ENCODE assay signal across 21 cellular contexts in genomic region chr17:73986641-73987177, GRCh38.
"Had no signal": no experiment of that assay in that cellular context is flagged by ENCODE, and none has a peak within 500 bp of the region (broad histone marks: within the 10 kb centered on the region; RNA-seq: fewer than 3 reads in every experiment).

No MANE protein-coding gene starts in this region.

- H3K27me3 ChIP-seq: colonic mucosa, tibial nerve had no signal

- ATAC-seq: activated T-cell treated with anti-CD3 and anti-CD28 coated beads, Interleukin-2, amount 50 U/mL, for 4 hours; sciatic nerve; stimulated activated memory B cell treated with anti-CD40 and anti-IgM and Interleukin-4, amounts not matched to agents 10 μg/mL and 1 μg/mL and 100 μg/mL, for 72 hours had no signal

- H3K36me3 ChIP-seq: breast epithelium, colonic mucosa, left ventricle myocardium inferior, stomach, suprapubic skin, tibial nerve had no signal

- DNase-seq: activated B cell treated with CpG ODN at 0.5 μM for 24 hours; activated CD4-positive, alpha-beta T cell treated with anti-CD3 and anti-CD28 coated beads for 4 hours; activated CD4-positive, alpha-beta T cell treated with anti-CD3 and anti-CD28 coated beads, Interleukin-2, amount 50 U/mL, for 48 hours; activated CD8-positive, alpha-beta memory T cell treated with anti-CD3 and anti-CD28 coated beads, Interleukin-2, amount 50 U/mL, for 48 hours; activated naive CD4-positive, alpha-beta T cell treated with Interleukin-2 at 50 U/mL for 16 hours; activated naive CD8-positive, alpha-beta T cell treated with anti-CD3 and anti-CD28 coated beads, Interleukin-2, amount 10 ng/mL, durations not matched to agents 7 days and 5 days; activated T-cell treated with anti-CD3 and anti-CD28 coated beads, Interleukin-2, amount 50 U/mL, for 4 hours; amniotic stem cell; colonic mucosa; foreskin fibroblast; left ventricle myocardium inferior; occipital lobe; small intestine; stimulated activated CD4-positive, alpha-beta T cell treated with anti-CD3 and anti-CD28 coated beads, Interleukin-15, amount 100 ng/mL, for 24 hours; stomach; T1000 had no signal

- H3K4me3 ChIP-seq: breast epithelium, colonic mucosa, left ventricle myocardium inferior, stomach, suprapubic skin, tibial nerve had no signal

- H3K4me1 ChIP-seq: breast epithelium, colonic mucosa, left ventricle myocardium inferior, stomach, tibial nerve had no signal

- H3K27ac ChIP-seq: breast epithelium, colonic mucosa, left ventricle myocardium inferior, stomach, suprapubic skin, tibial nerve had no signal

- H3K9me3 ChIP-seq: breast epithelium, colonic mucosa, left ventricle myocardium inferior, stomach, suprapubic skin, tibial nerve had no signal
